ENCODE assay signal across 1 cellular context in the genomic region with DNA sequence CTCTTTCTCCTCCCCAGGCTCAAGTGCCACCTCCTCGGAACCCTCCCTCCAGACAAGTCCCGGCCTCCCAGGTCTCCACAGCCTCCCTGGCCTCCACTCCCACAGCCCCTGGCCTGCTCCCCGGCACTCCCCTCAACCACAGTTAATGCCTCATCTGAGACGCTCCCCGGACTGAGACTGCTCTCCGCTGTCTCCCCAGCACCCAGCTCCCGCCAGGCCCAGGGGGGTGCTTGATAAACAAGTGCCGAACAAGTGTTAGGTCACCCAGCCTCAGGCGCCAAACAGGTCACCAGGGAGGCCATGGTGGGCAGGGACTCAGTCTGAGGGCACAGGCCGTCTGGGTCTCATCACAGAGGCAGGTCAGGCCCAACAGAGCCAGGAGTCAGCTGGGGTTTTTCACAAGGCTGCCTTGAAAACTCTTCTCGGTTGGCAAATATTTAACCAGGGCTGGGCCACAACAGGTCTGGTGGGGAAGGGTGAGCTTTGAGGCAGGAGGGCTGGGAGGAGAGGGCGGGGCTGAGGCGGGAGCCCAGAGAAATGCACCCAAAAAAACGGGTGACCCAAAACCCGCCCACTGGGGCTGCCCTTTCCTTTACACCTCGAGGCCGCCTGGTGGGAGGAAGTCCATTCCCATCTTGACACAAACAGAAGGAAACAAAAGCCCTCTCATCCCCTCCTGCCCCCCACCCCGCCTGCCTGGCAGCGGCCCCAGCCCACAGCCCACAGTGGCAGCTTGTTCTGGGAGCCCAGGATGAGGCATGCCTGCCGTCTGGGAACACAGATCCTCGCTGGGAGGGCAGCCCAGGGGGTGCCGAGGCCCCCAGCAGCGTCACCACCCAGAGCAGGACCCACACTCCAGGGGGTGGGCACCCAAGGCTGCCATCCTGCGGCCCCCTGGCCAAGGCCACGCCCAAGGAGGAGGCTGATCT.
TF ChIP-seq lines count a peak whose summit lies in the region.

No MANE protein-coding gene starts in this region.

TF ChIP-seq in HepG2, 621 proteins besides CTCF, POLR2A, EP300 and RAD21 (continued from another document and continues in another):
- TF ChIP-seq, protein P1, sequence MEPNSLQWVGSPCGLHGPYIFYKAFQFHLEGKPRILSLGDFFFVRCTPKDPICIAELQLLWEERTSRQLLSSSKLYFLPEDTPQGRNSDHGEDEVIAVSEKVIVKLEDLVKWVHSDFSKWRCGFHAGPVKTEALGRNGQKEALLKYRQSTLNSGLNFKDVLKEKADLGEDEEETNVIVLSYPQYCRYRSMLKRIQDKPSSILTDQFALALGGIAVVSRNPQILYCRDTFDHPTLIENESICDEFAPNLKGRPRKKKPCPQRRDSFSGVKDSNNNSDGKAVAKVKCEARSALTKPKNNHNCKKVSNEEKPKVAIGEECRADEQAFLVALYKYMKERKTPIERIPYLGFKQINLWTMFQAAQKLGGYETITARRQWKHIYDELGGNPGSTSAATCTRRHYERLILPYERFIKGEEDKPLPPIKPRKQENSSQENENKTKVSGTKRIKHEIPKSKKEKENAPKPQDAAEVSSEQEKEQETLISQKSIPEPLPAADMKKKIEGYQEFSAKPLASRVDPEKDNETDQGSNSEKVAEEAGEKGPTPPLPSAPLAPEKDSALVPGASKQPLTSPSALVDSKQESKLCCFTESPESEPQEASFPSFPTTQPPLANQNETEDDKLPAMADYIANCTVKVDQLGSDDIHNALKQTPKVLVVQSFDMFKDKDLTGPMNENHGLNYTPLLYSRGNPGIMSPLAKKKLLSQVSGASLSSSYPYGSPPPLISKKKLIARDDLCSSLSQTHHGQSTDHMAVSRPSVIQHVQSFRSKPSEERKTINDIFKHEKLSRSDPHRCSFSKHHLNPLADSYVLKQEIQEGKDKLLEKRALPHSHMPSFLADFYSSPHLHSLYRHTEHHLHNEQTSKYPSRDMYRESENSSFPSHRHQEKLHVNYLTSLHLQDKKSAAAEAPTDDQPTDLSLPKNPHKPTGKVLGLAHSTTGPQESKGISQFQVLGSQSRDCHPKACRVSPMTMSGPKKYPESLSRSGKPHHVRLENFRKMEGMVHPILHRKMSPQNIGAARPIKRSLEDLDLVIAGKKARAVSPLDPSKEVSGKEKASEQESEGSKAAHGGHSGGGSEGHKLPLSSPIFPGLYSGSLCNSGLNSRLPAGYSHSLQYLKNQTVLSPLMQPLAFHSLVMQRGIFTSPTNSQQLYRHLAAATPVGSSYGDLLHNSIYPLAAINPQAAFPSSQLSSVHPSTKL (CRISPR knock-in tag; IDR thresholded peaks at IDR 0.05) = peak; percentile 30; the same call in 1 of the 2 replicates
- TF ChIP-seq ZFP37 (CRISPR knock-in tag; IDR thresholded peaks at IDR 0.05; ENCODE audit: borderline replicate concordance) = no peak
- TF ChIP-seq ZNF33B (CRISPR knock-in tag; IDR thresholded peaks at IDR 0.05) = no peak
- TF ChIP-seq ZNF629 (CRISPR knock-in tag; conservative IDR thresholded peaks at IDR 0.05) = 0 out of 2 replicates have a peak, but pooled peaks have one; percentile 36
- no peak for TF ChIP-seq ZNF841 (CRISPR knock-in tag; IDR thresholded peaks at IDR 0.05; ENCODE audit: borderline replicate concordance)
- no peak for TF ChIP-seq SP4 (CRISPR knock-in tag; IDR thresholded peaks at IDR 0.05)
- TF ChIP-seq, protein P2, sequence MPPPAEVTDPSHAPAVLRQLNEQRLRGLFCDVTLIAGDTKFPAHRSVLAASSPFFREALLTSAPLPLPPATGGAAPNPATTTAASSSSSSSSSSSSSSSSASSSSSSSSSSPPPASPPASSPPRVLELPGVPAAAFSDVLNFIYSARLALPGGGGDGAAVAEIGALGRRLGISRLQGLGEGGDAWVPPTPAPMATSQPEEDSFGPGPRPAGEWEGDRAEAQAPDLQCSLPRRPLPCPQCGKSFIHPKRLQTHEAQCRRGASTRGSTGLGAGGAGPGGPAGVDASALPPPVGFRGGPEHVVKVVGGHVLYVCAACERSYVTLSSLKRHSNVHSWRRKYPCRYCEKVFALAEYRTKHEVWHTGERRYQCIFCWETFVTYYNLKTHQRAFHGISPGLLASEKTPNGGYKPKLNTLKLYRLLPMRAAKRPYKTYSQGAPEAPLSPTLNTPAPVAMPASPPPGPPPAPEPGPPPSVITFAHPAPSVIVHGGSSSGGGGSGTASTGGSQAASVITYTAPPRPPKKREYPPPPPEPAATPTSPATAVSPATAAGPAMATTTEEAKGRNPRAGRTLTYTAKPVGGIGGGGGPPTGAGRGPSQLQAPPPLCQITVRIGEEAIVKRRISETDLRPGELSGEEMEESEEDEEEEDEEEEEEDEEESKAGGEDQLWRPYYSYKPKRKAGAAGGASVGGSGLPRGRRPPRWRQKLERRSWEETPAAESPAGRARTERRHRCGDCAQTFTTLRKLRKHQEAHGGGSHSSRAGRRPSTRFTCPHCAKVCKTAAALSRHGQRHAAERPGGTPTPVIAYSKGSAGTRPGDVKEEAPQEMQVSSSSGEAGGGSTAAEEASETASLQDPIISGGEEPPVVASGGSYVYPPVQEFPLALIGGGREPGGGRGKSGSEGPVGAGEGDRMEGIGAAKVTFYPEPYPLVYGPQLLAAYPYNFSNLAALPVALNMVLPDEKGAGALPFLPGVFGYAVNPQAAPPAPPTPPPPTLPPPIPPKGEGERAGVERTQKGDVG (CRISPR knock-in tag; IDR thresholded peaks at IDR 0.05; ENCODE audit: borderline replicate concordance) = no peak
- TF ChIP-seq MTF1 (CRISPR knock-in tag; IDR thresholded peaks at IDR 0.05) = no peak
- TF ChIP-seq ZSCAN25 (CRISPR knock-in tag; IDR thresholded peaks at IDR 0.05) = no peak
- TF ChIP-seq, protein P3, sequence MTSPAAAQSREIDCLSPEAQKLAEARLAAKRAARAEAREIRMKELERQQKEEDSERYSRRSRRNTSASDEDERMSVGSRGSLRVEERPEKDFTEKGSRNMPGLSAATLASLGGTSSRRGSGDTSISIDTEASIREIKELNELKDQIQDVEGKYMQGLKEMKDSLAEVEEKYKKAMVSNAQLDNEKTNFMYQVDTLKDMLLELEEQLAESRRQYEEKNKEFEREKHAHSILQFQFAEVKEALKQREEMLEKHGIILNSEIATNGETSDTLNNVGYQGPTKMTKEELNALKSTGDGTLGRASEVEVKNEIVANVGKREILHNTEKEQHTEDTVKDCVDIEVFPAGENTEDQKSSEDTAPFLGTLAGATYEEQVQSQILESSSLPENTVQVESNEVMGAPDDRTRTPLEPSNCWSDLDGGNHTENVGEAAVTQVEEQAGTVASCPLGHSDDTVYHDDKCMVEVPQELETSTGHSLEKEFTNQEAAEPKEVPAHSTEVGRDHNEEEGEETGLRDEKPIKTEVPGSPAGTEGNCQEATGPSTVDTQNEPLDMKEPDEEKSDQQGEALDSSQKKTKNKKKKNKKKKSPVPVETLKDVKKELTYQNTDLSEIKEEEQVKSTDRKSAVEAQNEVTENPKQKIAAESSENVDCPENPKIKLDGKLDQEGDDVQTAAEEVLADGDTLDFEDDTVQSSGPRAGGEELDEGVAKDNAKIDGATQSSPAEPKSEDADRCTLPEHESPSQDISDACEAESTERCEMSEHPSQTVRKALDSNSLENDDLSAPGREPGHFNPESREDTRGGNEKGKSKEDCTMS (CRISPR knock-in tag; conservative IDR thresholded peaks at IDR 0.05) = no peak
- TF ChIP-seq, protein P4, sequence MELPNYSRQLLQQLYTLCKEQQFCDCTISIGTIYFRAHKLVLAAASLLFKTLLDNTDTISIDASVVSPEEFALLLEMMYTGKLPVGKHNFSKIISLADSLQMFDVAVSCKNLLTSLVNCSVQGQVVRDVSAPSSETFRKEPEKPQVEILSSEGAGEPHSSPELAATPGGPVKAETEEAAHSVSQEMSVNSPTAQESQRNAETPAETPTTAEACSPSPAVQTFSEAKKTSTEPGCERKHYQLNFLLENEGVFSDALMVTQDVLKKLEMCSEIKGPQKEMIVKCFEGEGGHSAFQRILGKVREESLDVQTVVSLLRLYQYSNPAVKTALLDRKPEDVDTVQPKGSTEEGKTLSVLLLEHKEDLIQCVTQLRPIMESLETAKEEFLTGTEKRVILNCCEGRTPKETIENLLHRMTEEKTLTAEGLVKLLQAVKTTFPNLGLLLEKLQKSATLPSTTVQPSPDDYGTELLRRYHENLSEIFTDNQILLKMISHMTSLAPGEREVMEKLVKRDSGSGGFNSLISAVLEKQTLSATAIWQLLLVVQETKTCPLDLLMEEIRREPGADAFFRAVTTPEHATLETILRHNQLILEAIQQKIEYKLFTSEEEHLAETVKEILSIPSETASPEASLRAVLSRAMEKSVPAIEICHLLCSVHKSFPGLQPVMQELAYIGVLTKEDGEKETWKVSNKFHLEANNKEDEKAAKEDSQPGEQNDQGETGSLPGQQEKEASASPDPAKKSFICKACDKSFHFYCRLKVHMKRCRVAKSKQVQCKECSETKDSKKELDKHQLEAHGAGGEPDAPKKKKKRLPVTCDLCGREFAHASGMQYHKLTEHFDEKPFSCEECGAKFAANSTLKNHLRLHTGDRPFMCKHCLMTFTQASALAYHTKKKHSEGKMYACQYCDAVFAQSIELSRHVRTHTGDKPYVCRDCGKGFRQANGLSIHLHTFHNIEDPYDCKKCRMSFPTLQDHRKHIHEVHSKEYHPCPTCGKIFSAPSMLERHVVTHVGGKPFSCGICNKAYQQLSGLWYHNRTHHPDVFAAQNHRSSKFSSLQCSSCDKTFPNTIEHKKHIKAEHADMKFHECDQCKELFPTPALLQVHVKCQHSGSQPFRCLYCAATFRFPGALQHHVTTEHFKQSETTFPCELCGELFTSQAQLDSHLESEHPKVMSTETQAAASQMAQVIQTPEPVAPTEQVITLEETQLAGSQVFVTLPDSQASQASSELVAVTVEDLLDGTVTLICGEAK (IDR thresholded peaks at IDR 0.05) = no peak
- TF ChIP-seq, protein P4 (CRISPR knock-in tag; IDR thresholded peaks at IDR 0.05) = peak; percentile 42; the same call in 1 of the 2 replicates
- no peak for TF ChIP-seq HIVEP1 (CRISPR knock-in tag; IDR thresholded peaks at IDR 0.05)
- no peak for TF ChIP-seq ZNF253 (CRISPR knock-in tag; IDR thresholded peaks at IDR 0.05; ENCODE audit: borderline replicate concordance)
- peak; percentile 79 for TF ChIP-seq NR2F6 (IDR thresholded peaks at IDR 0.05)
- peak; percentile 88 for TF ChIP-seq NR2F6 (CRISPR knock-in tag; IDR thresholded peaks at IDR 0.05)
- TF ChIP-seq, protein P5, sequence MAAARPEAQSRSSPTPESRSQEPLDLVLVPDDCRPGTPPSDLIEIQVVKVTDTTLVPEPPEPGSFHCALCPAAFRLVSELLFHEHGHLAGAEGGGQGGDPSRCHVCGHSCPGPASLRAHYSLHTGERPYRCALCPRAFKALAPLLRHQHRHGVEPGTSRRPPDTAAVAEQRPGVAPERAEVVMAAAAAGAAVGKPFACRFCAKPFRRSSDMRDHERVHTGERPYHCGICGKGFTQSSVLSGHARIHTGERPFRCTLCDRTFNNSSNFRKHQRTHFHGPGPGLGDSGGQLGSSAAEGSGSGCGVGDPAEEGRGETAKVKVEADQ (CRISPR knock-in tag; IDR thresholded peaks at IDR 0.05; ENCODE audit: borderline replicate concordance) = 0 out of 2 replicates have a peak, but pooled peaks have one; percentile 57
- peak; percentile 51; the same call in 1 of the 2 replicates for TF ChIP-seq PPARG (CRISPR knock-in tag; conservative IDR thresholded peaks at IDR 0.05)
- no peak for TF ChIP-seq ZIK1 (CRISPR knock-in tag; IDR thresholded peaks at IDR 0.05; ENCODE audit: borderline replicate concordance, low read depth)
- no peak for TF ChIP-seq ZKSCAN1 (IDR thresholded peaks at IDR 0.05; ENCODE audit: low read length)
- no peak for TF ChIP-seq HOXA9 (CRISPR knock-in tag; IDR thresholded peaks at IDR 0.05; ENCODE audit: borderline replicate concordance)
- TF ChIP-seq, protein P6, sequence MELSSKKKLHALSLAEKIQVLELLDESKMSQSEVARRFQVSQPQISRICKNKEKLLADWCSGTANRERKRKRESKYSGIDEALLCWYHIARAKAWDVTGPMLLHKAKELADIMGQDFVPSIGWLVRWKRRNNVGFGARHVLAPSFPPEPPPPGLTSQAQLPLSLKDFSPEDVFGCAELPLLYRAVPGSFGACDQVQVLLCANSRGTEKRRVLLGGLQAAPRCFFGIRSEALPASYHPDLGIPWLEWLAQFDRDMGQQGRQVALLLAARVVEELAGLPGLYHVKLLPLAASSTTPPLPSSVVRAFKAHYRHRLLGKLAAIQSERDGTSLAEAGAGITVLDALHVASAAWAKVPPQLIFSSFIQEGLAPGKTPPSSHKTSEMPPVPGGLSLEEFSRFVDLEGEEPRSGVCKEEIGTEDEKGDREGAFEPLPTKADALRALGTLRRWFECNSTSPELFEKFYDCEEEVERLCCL (CRISPR knock-in tag; IDR thresholded peaks at IDR 0.05; ENCODE audit: borderline replicate concordance) = no peak
- TF ChIP-seq ZFP90 (CRISPR knock-in tag; IDR thresholded peaks at IDR 0.05; ENCODE audit: borderline replicate concordance) = peak; percentile 26; the same call in 1 of the 2 replicates
- TF ChIP-seq SUZ12 (IDR thresholded peaks at IDR 0.05; ENCODE audit: low read depth, low read length) = no peak
- TF ChIP-seq NFIC (IDR thresholded peaks at IDR 0.05; ENCODE audit: low read length) = no peak
- TF ChIP-seq ZNF549 (CRISPR knock-in tag; IDR thresholded peaks at IDR 0.05) = no peak
- TF ChIP-seq ZFP62 (CRISPR knock-in tag; IDR thresholded peaks at IDR 0.05) = no peak
- TF ChIP-seq ZNF224 (CRISPR knock-in tag; IDR thresholded peaks at IDR 0.05) = 0 out of 2 replicates have a peak, but pooled peaks have one; percentile 21
- no peak for TF ChIP-seq HOXD1 (CRISPR knock-in tag; IDR thresholded peaks at IDR 0.05)
- TF ChIP-seq TBX2 (CRISPR knock-in tag; IDR thresholded peaks at IDR 0.05; ENCODE audit: borderline replicate concordance) = peak; percentile 93
- TF ChIP-seq PITX1 (CRISPR knock-in tag; IDR thresholded peaks at IDR 0.05) = no peak
- no peak for TF ChIP-seq STAG1 (CRISPR knock-in tag; IDR thresholded peaks at IDR 0.05)
- peak; percentile 47; the same call in 1 of the 2 replicates for TF ChIP-seq ZNF563 (CRISPR knock-in tag; IDR thresholded peaks at IDR 0.05)
- TF ChIP-seq CHD2 (IDR thresholded peaks at IDR 0.05; ENCODE audit: low read depth, low read length) = no peak
- no peak for TF ChIP-seq CENPX (CRISPR knock-in tag; IDR thresholded peaks at IDR 0.05)
- TF ChIP-seq TBP (CRISPR knock-in tag; IDR thresholded peaks at IDR 0.05) = no peak
